9 cellular contexts compared by ENCODE assay signal in the genomic region with DNA sequence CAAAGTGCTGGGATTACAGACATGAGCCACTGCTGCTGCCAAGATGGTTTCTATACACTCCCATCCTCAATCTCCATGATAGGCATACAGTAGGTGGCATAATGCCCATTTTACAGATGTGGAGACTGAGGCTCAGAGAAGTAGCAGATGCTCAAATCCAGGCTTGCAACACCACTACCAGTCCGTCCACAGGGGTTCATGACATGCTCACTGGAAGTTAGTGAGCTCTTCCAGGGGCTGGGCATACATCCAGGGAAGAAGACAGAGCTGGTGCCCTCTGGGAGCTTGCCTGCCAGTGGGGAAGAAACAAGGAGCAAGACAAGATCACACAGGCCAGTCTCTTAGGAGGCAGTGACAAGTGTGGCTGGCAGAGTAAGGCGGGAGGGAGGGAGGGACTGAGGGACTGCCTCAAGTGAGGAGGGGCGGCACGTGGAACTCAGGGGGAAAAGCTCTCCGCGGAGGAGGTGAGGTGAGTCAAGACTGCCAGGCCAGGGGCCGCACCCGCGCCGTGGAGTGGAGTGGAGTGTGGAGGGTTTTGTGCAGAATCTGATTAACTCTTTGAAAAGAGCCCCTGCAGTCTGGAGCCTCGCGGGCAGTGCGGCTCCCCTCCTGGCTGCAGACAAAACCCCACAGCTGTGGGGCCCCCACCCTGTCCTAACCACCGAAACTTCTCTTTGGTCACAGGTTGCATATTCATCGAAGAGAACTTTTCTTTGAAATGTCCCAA. TPM values are rescaled to one million over a fixed set of nuclear protein-coding genes. Genes with fewer than 3 reads are reported as not detected.
DNase-seq lines count a peak whose midpoint lies in the region; ATAC-seq and TF ChIP-seq lines count a peak whose summit lies in the region.
"Had no signal": no experiment of that assay in that cellular context is flagged by ENCODE, and none has a peak within 500 bp of the region (broad histone marks: within the 10 kb centered on the region; RNA-seq: fewer than 3 reads in every experiment).

No MANE protein-coding gene starts in this region.

- no peaks in the 10 kb centered on the region for H3K36me3 ChIP-seq in GM23338 (ENCODE audit: insufficient read depth)

- peak overlapping the region; percentile 96; the same call in 1 of the 2 replicates for H3K4me2 ChIP-seq in GM23338

- peaks cover 29% of the 10 kb centered on the region for H3K27me3 ChIP-seq in GM23338 (ENCODE audit: insufficient read depth)

- no peak overlapping the region for H2AFZ ChIP-seq in GM23338

- DNase-seq in EH (ENCODE audit: low read depth) (peak; percentile 56), GM23338 (ENCODE audit: low spot score) (no peak), islet precursor cell (peak; percentile 88), DMS153 (lab: John Stamatoyannopoulos, UW) (no peak), GDM1 (lab: John Stamatoyannopoulos, UW) (no peak)
- DNase-seq in activated CD4-positive, alpha-beta memory T cell treated with anti-CD3 and anti-CD28 coated beads, Interleukin-2, amount 10 ng/mL, durations not matched to agents 7 days and 5 days, result peak; percentile 39
- no peak for DNase-seq in stimulated activated CD4-positive, alpha-beta T cell treated with anti-CD3 and anti-CD28 coated beads, Interleukin-4, amount 100 ng/mL, for 4 hours
- DNase-seq: NCI-H446 treated with DMSO at 0.1 percent for 48 hours had no signal

- H3K4me3 ChIP-seq in GM23338, result peak overlapping the region; percentile 82

- H3K36me3 Mint-ChIP-seq in GM23338 (ENCODE audit: low read depth), result peaks cover 10% of the 10 kb centered on the region; the same call in 2 of the 3 replicates
- peaks cover 32% of the 10 kb centered on the region for H3K36me3 Mint-ChIP-seq in activated CD4-positive, alpha-beta memory T cell treated with anti-CD3 and anti-CD28 coated beads, Interleukin-2, amount 10 ng/mL, durations not matched to agents 7 days and 5 days (ENCODE audit: low read depth)

- peaks cover 19% of the 10 kb centered on the region for H3F3A ChIP-seq in GM23338 (replicated peaks; ENCODE audit: low read depth)

- H3K4me1 ChIP-seq in GM23338 (ENCODE audit: insufficient read depth), result peaks cover 20% of the 10 kb centered on the region

- no peaks in the 10 kb centered on the region for H3K9me2 ChIP-seq in GM23338 (ENCODE audit: insufficient read depth)

- ATAC-seq in GM23338, result no peak
- no peak for ATAC-seq in HG03439 (IDR thresholded peaks at IDR 0.05; ENCODE audit: unreplicated experiment)

- H3K9me3 Mint-ChIP-seq in GM23338, result no peaks in the 10 kb centered on the region; the same call in 2 of the 3 replicates
- no peaks in the 10 kb centered on the region for H3K9me3 Mint-ChIP-seq in activated CD4-positive, alpha-beta memory T cell treated with anti-CD3 and anti-CD28 coated beads, Interleukin-2, amount 10 ng/mL, durations not matched to agents 7 days and 5 days

- H3K4me1 Mint-ChIP-seq in GM23338, result peaks cover 18% of the 10 kb centered on the region
- H3K4me1 Mint-ChIP-seq in activated CD4-positive, alpha-beta memory T cell treated with anti-CD3 and anti-CD28 coated beads, Interleukin-2, amount 10 ng/mL, durations not matched to agents 7 days and 5 days, result peaks cover 19% of the 10 kb centered on the region

- H3K27ac ChIP-seq in GM23338 (ENCODE audit: low read depth), result no peak overlapping the region

- H3K79me2 ChIP-seq in GM23338 (replicated peaks; ENCODE audit: insufficient read depth), result no peaks in the 10 kb centered on the region

- peak overlapping the region; percentile 70 for H3K4me3 Mint-ChIP-seq in GM23338
- no peak overlapping the region for H3K4me3 Mint-ChIP-seq in activated CD4-positive, alpha-beta memory T cell treated with anti-CD3 and anti-CD28 coated beads, Interleukin-2, amount 10 ng/mL, durations not matched to agents 7 days and 5 days

- CTCF ChIA-PET in activated CD4-positive, alpha-beta memory T cell treated with anti-CD3 and anti-CD28 coated beads, Interleukin-2, amount 10 ng/mL, durations not matched to agents 7 days and 5 days (lab: Charles Lee), result interaction anchor here (1.1 to 1.7 kb wide), 2 partner anchors 51 to 110 kb away, joined by 3 to 5 read pairs; no protein-coding TSS in a partner anchor

- H4K20me1 ChIP-seq in GM23338 (replicated peaks; ENCODE audit: insufficient read depth), result peaks cover 12% of the 10 kb centered on the region

- POLR2A ChIA-PET in activated CD4-positive, alpha-beta memory T cell treated with anti-CD3 and anti-CD28 coated beads, Interleukin-2, amount 10 ng/mL, durations not matched to agents 7 days and 5 days (lab: Charles Lee), result interaction anchor here (0.9 to 1.6 kb wide), 7 partner anchors 9 to 127 kb away, joined by 3 to 5 read pairs (median 3); no protein-coding TSS in a partner anchor

- peaks cover 31% of the 10 kb centered on the region for H3K27me3 Mint-ChIP-seq in GM23338 (ENCODE audit: insufficient read depth, low read depth, poor library complexity)
- no peaks in the 10 kb centered on the region for H3K27me3 Mint-ChIP-seq in activated CD4-positive, alpha-beta memory T cell treated with anti-CD3 and anti-CD28 coated beads, Interleukin-2, amount 10 ng/mL, durations not matched to agents 7 days and 5 days

- no peak for TF ChIP-seq CTCF in GM23338 (conservative IDR thresholded peaks at IDR 0.05; ENCODE audit: low read depth in 2 of 2)

- H3K27ac Mint-ChIP-seq in GM23338, result no peak overlapping the region
- H3K27ac Mint-ChIP-seq in activated CD4-positive, alpha-beta memory T cell treated with anti-CD3 and anti-CD28 coated beads, Interleukin-2, amount 10 ng/mL, durations not matched to agents 7 days and 5 days, result peak overlapping the region; percentile 51

TF ChIP-seq in GM23338, 12 proteins besides CTCF, POLR2A, EP300 and RAD21 (continues in another document):
- TF ChIP-seq NANOG (IDR thresholded peaks at IDR 0.05; ENCODE audit: borderline replicate concordance) (no peak), CREB1 (CRISPR knock-in tag; IDR thresholded peaks at IDR 0.05; ENCODE audit: low read depth) (no peak), STAT1 (IDR thresholded peaks at IDR 0.05; ENCODE audit: unreplicated experiment) (no peak), ZNF331 (CRISPR knock-in tag; IDR thresholded peaks at IDR 0.05; ENCODE audit: low read depth) (no peak), EZH2 (IDR thresholded peaks at IDR 0.05; ENCODE audit: low read depth, unreplicated experiment) (no peak)
- TF ChIP-seq, protein P1, sequence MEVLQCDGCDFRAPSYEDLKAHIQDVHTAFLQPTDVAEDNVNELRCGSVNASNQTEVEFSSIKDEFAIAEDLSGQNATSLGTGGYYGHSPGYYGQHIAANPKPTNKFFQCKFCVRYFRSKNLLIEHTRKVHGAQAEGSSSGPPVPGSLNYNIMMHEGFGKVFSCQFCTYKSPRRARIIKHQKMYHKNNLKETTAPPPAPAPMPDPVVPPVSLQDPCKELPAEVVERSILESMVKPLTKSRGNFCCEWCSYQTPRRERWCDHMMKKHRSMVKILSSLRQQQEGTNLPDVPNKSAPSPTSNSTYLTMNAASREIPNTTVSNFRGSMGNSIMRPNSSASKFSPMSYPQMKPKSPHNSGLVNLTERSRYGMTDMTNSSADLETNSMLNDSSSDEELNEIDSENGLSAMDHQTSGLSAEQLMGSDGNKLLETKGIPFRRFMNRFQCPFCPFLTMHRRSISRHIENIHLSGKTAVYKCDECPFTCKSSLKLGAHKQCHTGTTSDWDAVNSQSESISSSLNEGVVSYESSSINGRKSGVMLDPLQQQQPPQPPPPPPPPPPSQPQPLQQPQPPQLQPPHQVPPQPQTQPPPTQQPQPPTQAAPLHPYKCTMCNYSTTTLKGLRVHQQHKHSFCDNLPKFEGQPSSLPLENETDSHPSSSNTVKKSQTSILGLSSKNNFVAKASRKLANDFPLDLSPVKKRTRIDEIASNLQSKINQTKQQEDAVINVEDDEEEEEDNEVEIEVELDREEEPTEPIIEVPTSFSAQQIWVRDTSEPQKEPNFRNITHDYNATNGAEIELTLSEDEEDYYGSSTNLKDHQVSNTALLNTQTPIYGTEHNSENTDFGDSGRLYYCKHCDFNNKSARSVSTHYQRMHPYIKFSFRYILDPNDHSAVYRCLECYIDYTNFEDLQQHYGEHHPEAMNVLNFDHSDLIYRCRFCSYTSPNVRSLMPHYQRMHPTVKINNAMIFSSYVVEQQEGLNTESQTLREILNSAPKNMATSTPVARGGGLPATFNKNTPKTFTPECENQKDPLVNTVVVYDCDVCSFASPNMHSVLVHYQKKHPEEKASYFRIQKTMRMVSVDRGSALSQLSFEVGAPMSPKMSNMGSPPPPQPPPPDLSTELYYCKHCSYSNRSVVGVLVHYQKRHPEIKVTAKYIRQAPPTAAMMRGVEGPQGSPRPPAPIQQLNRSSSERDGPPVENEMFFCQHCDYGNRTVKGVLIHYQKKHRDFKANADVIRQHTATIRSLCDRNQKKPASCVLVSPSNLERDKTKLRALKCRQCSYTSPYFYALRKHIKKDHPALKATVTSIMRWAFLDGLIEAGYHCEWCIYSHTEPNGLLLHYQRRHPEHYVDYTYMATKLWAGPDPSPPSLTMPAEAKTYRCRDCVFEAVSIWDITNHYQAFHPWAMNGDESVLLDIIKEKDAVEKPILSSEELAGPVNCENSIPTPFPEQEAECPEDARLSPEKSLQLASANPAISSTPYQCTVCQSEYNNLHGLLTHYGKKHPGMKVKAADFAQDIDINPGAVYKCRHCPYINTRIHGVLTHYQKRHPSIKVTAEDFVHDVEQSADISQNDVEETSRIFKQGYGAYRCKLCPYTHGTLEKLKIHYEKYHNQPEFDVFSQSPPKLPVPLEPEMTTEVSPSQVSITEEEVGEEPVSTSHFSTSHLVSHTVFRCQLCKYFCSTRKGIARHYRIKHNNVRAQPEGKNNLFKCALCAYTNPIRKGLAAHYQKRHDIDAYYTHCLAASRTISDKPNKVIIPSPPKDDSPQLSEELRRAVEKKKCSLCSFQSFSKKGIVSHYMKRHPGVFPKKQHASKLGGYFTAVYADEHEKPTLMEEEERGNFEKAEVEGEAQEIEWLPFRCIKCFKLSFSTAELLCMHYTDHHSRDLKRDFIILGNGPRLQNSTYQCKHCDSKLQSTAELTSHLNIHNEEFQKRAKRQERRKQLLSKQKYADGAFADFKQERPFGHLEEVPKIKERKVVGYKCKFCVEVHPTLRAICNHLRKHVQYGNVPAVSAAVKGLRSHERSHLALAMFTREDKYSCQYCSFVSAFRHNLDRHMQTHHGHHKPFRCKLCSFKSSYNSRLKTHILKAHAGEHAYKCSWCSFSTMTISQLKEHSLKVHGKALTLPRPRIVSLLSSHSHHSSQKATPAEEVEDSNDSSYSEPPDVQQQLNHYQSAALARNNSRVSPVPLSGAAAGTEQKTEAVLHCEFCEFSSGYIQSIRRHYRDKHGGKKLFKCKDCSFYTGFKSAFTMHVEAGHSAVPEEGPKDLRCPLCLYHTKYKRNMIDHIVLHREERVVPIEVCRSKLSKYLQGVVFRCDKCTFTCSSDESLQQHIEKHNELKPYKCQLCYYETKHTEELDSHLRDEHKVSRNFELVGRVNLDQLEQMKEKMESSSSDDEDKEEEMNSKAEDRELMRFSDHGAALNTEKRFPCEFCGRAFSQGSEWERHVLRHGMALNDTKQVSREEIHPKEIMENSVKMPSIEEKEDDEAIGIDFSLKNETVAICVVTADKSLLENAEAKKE (CRISPR knock-in tag; IDR thresholded peaks at IDR 0.05), result no peak

RNA-seq across cellular contexts. Expression of a gene that starts 27.9 kb away (rescaled TPM):
- 77.7 and 85.3 TPM in 2 replicates for total RNA-seq in GM23338 (2014; rRNA removed; shearing (Covaris generic))
- 39.6 and 43.7 TPM in 2 replicates for polyA plus RNA-seq in GM23338 (2016; fragmentation: Nextera tagmentation; extraction: Ambion mirVana)
- total RNA-seq in activated CD4-positive, alpha-beta memory T cell treated with anti-CD3 and anti-CD28 coated beads, Interleukin-2, amount 10 ng/mL, durations not matched to agents 7 days and 5 days, result 100 to 1,000 TPM; 177 to 186 TPM

Comparison
In these comparisons a context has a peak if more than half of its experiments do, and no peak if none do; other contexts are left out.
1. DNase-seq: peak in EH (single experiment), activated CD4-positive, alpha-beta memory T cell treated with anti-CD3 and anti-CD28 coated beads, Interleukin-2, amount 10 ng/mL, durations not matched to agents 7 days and 5 days (single experiment) and islet precursor cell (single experiment); none in GM23338 (single experiment), stimulated activated CD4-positive, alpha-beta T cell treated with anti-CD3 and anti-CD28 coated beads, Interleukin-4, amount 100 ng/mL, for 4 hours (0 of 2), DMS153 (single experiment) and GDM1 (single experiment).